1 cellular context compared by ENCODE assay signal in the genomic region with DNA sequence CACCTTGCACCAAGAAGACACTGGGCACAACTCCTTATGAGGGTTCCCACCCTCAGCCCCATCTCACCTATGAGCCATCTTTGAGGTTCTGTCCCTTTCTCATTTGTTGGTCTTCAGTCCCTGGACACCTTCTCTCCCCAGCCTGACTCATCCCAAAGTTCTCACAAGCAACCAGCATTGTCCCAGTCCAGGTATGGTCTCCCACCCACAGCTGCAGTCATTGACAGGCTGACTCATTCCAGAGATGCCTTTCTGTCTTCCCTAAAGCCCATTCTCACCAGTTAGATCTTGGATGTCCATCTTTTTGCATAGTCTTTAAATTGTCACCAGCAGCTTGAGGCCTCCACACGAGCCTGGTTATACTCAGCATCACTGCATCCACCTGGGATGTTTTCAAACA.
TF ChIP-seq lines count a peak whose summit lies in the region.

No MANE protein-coding gene starts in this region.

TF ChIP-seq in HepG2, 621 proteins besides CTCF, POLR2A, EP300 and RAD21:
- no peak for TF ChIP-seq SNAPC2 (CRISPR knock-in tag; IDR thresholded peaks at IDR 0.05)
- TF ChIP-seq, protein P1, sequence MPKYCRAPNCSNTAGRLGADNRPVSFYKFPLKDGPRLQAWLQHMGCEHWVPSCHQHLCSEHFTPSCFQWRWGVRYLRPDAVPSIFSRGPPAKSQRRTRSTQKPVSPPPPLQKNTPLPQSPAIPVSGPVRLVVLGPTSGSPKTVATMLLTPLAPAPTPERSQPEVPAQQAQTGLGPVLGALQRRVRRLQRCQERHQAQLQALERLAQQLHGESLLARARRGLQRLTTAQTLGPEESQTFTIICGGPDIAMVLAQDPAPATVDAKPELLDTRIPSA (CRISPR knock-in tag; IDR thresholded peaks at IDR 0.05; ENCODE audit: borderline replicate concordance), result no peak
- no peak for TF ChIP-seq FOXJ3 (CRISPR knock-in tag; IDR thresholded peaks at IDR 0.05; ENCODE audit: borderline replicate concordance)
- no peak for TF ChIP-seq SRSF1 (optimal IDR thresholded peaks at IDR 0.05; ENCODE audit: low read depth, low read length)
- TF ChIP-seq, protein P2, sequence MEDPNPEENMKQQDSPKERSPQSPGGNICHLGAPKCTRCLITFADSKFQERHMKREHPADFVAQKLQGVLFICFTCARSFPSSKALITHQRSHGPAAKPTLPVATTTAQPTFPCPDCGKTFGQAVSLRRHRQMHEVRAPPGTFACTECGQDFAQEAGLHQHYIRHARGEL (CRISPR knock-in tag; IDR thresholded peaks at IDR 0.05), result no peak
- no peak for TF ChIP-seq FOXA1 (IDR thresholded peaks at IDR 0.05)
- TF ChIP-seq FOXA1 (CRISPR knock-in tag; IDR thresholded peaks at IDR 0.05), result no peak
- TF ChIP-seq ZNF850 (CRISPR knock-in tag; conservative IDR thresholded peaks at IDR 0.05), result no peak
